8 cellular contexts compared by ENCODE assay signal in the genomic region with DNA sequence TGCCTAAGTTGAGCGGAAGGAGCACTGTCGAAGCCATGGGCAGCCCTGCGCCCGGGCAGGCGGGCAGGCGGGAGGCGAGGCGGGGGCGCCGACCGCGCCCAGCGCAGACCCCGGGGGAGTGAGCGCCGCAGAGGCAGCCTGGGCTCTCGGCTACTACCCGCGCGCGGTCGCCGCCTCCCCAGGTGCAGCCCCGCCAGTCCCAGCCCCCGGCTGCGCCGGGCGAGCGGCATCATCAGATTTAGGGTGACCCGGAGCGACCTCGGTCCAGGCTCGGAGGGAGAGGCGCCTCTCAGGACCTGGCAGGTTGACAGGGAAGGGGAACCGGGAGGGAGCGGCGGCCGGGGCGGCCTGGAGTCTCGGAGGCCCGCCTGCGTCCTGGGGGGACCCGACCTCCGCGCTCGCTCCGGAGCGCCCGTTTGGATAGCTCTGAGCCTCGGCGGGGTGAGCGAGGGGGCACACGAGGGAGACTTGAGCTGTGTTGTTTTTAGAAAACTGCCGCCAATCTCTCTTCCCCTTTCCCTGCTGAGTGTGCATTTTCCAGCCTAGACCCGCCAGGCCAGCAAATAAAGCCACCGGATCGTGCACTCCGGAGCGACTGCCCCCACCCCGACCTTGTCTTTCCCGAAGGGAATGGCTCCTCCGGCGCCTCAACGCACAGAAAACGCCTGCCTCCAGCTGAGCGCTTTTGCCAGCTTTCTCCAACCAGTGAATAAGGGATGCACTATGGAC. TPM values are rescaled to one million over a fixed set of nuclear protein-coding genes. Genes with fewer than 3 reads are reported as not detected.
DNase-seq lines count a peak whose midpoint lies in the region; ATAC-seq and TF ChIP-seq lines count a peak whose summit lies in the region.

No MANE protein-coding gene starts in this region.

- no peaks in the 10 kb centered on the region for H3K36me3 ChIP-seq in CD4-positive, alpha-beta memory T cell (ENCODE audit: insufficient read depth, low read length)
- H3K36me3 ChIP-seq in brain microvascular endothelial cell (replicated peaks), result peaks cover 7% of the 10 kb centered on the region
- no peaks in the 10 kb centered on the region for H3K36me3 ChIP-seq in skeletal muscle tissue (ENCODE audit: control insufficient read depth in 3 of 3, insufficient read depth in 3 of 3, low read length in 3 of 3)

- intact Hi-C loops in CD4-positive, alpha-beta memory T cell (cut with micrococcal nuclease), result no loop called here

- H3K36me3 Mint-ChIP-seq in CD4-positive, alpha-beta memory T cell, result no peaks in the 10 kb centered on the region

- H3K27me3 Mint-ChIP-seq in CD4-positive, alpha-beta memory T cell, result peaks cover 33 to 34% of the 10 kb centered on the region in 2 donors

- H3K4me3 ChIP-seq in CD4-positive, alpha-beta memory T cell (ENCODE audit: low read length in 2 of 2), result no peak overlapping the region
- H3K4me3 ChIP-seq in brain microvascular endothelial cell (ENCODE audit: low read depth, low read length) (peak overlapping the region; percentile 89), skeletal muscle tissue (ENCODE audit: low read length in 3 of 3) (peak overlapping the region; percentile 80 to 97 (median 87))

- DNase-seq in CD4-positive, alpha-beta memory T cell, result peak in 1 of 5 donors; percentile 6
- DNase-seq in LHCN-M2 (ENCODE audit: low read depth) (peak; percentile 53), brain microvascular endothelial cell (peak; percentile 51), iPS-NIHi7 (ENCODE audit: extremely low spot score) (peak; percentile 62)

- peaks cover 18 to 33% (median 26%) of the 10 kb centered on the region in 4 donors for H3K4me1 Mint-ChIP-seq in CD4-positive, alpha-beta memory T cell

- peaks cover 20% of the 10 kb centered on the region for H3K4me1 ChIP-seq in CD4-positive, alpha-beta memory T cell (ENCODE audit: insufficient read depth, low read length)
- peaks cover 9 to 19% (median 18%) of the 10 kb centered on the region in 3 donors for H3K4me1 ChIP-seq in skeletal muscle tissue (ENCODE audit: control insufficient read depth in 3 of 3, insufficient read depth in 3 of 3, low read length in 3 of 3)

- ATAC-seq in HG02852 (IDR thresholded peaks at IDR 0.05; ENCODE audit: unreplicated experiment) (no peak), HG03196 (IDR thresholded peaks at IDR 0.05; ENCODE audit: unreplicated experiment) (no peak), HG02973 (IDR thresholded peaks at IDR 0.05; ENCODE audit: unreplicated experiment) (no peak)

- H3K27ac ChIP-seq in CD4-positive, alpha-beta memory T cell (ENCODE audit: low read depth, low read length), result no peak overlapping the region
- peak overlapping the region; percentile 75 for H3K27ac ChIP-seq in brain microvascular endothelial cell
- peak overlapping the region; percentile 79 for H3K27ac ChIP-seq in skeletal muscle tissue (ENCODE audit: low read depth, low read length)

- TF ChIP-seq CTCF in brain microvascular endothelial cell (IDR thresholded peaks at IDR 0.05; ENCODE audit: low read depth, low read length, missing control alignments), result no peak

- in situ Hi-C loops in brain microvascular endothelial cell (cut with HindIII; ENCODE audit: low pct_ligation_motif_present, low sequenced_read_pairs), result no loop called here

- POLR2A ChIA-PET in CD4-positive, alpha-beta memory T cell (lab: Charles Lee; ENCODE audit: partially characterized antibody), result no interaction called here

- H3K9me3 ChIP-seq in CD4-positive, alpha-beta memory T cell (ENCODE audit: control insufficient read depth in 1 of 2, low read length in 2 of 2), result no peaks in the 10 kb centered on the region
- no peaks in the 10 kb centered on the region for H3K9me3 ChIP-seq in skeletal muscle tissue (ENCODE audit: control insufficient read depth in 3 of 3, low read length in 3 of 3)

- peak overlapping the region in 1 of 7 donors; percentile 59 for H3K27ac Mint-ChIP-seq in CD4-positive, alpha-beta memory T cell

- H3K4me3 Mint-ChIP-seq in CD4-positive, alpha-beta memory T cell, result peak overlapping the region; percentile 32 to 79 (median 69)

- CTCF ChIA-PET in CD4-positive, alpha-beta memory T cell (lab: Charles Lee; ENCODE audit: partially characterized antibody), result no interaction called here

- peak overlapping the region; percentile 71 to 95 (median 89) for H3K9ac ChIP-seq in skeletal muscle tissue (ENCODE audit: low read depth in 1 of 3, low read length in 3 of 3)

- H3K9me3 Mint-ChIP-seq in CD4-positive, alpha-beta memory T cell, result no peaks in the 10 kb centered on the region

- H3K27me3 ChIP-seq in CD4-positive, alpha-beta memory T cell (ENCODE audit: insufficient read depth, low read length), result peaks cover 17% of the 10 kb centered on the region
- H3K27me3 ChIP-seq in brain microvascular endothelial cell (replicated peaks), result no peaks in the 10 kb centered on the region
- H3K27me3 ChIP-seq in skeletal muscle tissue (ENCODE audit: control insufficient read depth in 3 of 3, insufficient read depth in 3 of 3, low read length in 3 of 3), result no peaks in the 10 kb centered on the region

RNA-seq across cellular contexts. Expression of gene NRP1, which starts 2.3 kb away (rescaled TPM):
- total RNA-seq in CD4-positive, alpha-beta memory T cell, result 1 to 10 TPM; 1.6 TPM
- polyA plus RNA-seq in CD4-positive, alpha-beta memory T cell, result not detected
- total RNA-seq in LHCN-M2 (2014; rRNA removed) (174 and 181 TPM in 2 replicates), skeletal muscle tissue (120 TPM)
- 76.1 TPM for polyA plus RNA-seq in LHCN-M2 (2012)

Comparison
In these comparisons a context has a peak if more than half of its experiments do, and no peak if none do; other contexts are left out.
1. H3K4me3 ChIP-seq: peak in brain microvascular endothelial cell (single experiment) and skeletal muscle tissue (3 of 3); none in CD4-positive, alpha-beta memory T cell (0 of 2).
2. RNA of gene NRP1, which starts 2.3 kb away (total RNA-seq): 174 to 181 TPM in LHCN-M2 and 120 TPM in skeletal muscle tissue (single experiment); 1.6 TPM in CD4-positive, alpha-beta memory T cell; every median in the first group is over 10 times any median in the second.